In genomic region chr19:10237702-10238101, GRCh38 we compare ENCODE assay signal across 11 cellular contexts. TPM values are rescaled to one million over a fixed set of nuclear protein-coding genes. Genes with fewer than 3 reads are reported as not detected.
DNase-seq lines count a peak whose midpoint lies in the region; ATAC-seq and TF ChIP-seq lines count a peak whose summit lies in the region.
"Had no signal": no experiment of that assay in that cellular context is flagged by ENCODE, and none has a peak within 500 bp of the region (broad histone marks: within the 10 kb centered on the region; RNA-seq: fewer than 3 reads in every experiment).

No MANE protein-coding gene starts in this region.

- H3K27me3 Mint-ChIP-seq in type B pancreatic cell: no peaks in the 10 kb centered on the region

- DNase-seq in breast epithelium (ENCODE audit: low spot score in 2 of 2) (no peak), mammary epithelial cell (no peak), PC-3 (no peak), type B pancreatic cell (ENCODE audit: extremely low spot score, unreplicated experiment) (no peak), SJCRH30 (no peak), glomerular visceral epithelial cell (ENCODE audit: extremely low spot score) (no peak), brain microvascular endothelial cell (no peak)

- no peak for TF ChIP-seq POLR2A in breast epithelium (IDR thresholded peaks at IDR 0.05)

- no peaks in the 10 kb centered on the region for H3F3A ChIP-seq in PC-3 (ENCODE audit: low read length, unreplicated experiment)

- dilution Hi-C loops in mammary epithelial cell (cut with HindIII; ENCODE audit: low sequenced_read_pairs): loop anchor here (25.0 kb wide), 1 partner anchor 300 kb away; the partner anchor contains the start of gene OLFM2

- peaks cover 0 to 4% of the 10 kb centered on the region in 2 donors for H3K4me1 ChIP-seq in breast epithelium
- H3K4me1 ChIP-seq in mammary epithelial cell (ENCODE audit: insufficient read depth, low read length): no peaks in the 10 kb centered on the region
- peaks cover 22% of the 10 kb centered on the region for H3K4me1 ChIP-seq in PC-3 (ENCODE audit: insufficient read depth, low read length)
- peaks cover 4 to 23% (median 12%) of the 10 kb centered on the region in 4 donors for H3K4me1 ChIP-seq in liver (ENCODE audit: control insufficient read depth in 4 of 4, insufficient read depth in 4 of 4, low read length in 3 of 4)
- H3K4me1 ChIP-seq in SJCRH30: peaks cover 3% of the 10 kb centered on the region; the same call in 1 of the 2 replicates
- H3K4me1 ChIP-seq: uterus had no signal

- TF ChIP-seq RAD21 in liver (IDR thresholded peaks at IDR 0.05): no peak

- H3K9me2 ChIP-seq in PC-3 (replicated peaks; ENCODE audit: low read length): no peaks in the 10 kb centered on the region

- in situ Hi-C loops in mammary epithelial cell (cut with MboI; ENCODE audit: low sequenced_read_pairs in 2 of 2) (no loop called here), brain microvascular endothelial cell (cut with HindIII; ENCODE audit: low pct_ligation_motif_present, low sequenced_read_pairs) (no loop called here)

- H3K4me1 Mint-ChIP-seq in type B pancreatic cell (ENCODE audit: unreplicated experiment): peaks cover 12% of the 10 kb centered on the region

- ATAC-seq in PC-3: peak; percentile 14; the same call in 1 of the 2 replicates
- ATAC-seq: WTC11 had no signal

- H3K27ac Mint-ChIP-seq in type B pancreatic cell: peak overlapping the region; percentile 59
- H3K27ac Mint-ChIP-seq: WTC11 had no signal

- H3K79me2 ChIP-seq in mammary epithelial cell (ENCODE audit: insufficient read depth, low read length): no peaks in the 10 kb centered on the region
- no peaks in the 10 kb centered on the region for H3K79me2 ChIP-seq in PC-3 (ENCODE audit: low read length)

- H3K27ac ChIP-seq in breast epithelium (peak overlapping the region; percentile 42 to 82), mammary epithelial cell (ENCODE audit: insufficient read depth, low read depth, low read length) (no peak overlapping the region), PC-3 (ENCODE audit: low read length) (peak overlapping the region; percentile 14; the same call in 1 of the 2 replicates), liver (ENCODE audit: low read depth in 1 of 2, low read length in 2 of 2) (peak overlapping the region; percentile 66 to 85), SJCRH30 (no peak overlapping the region), brain microvascular endothelial cell (no peak overlapping the region)
- H3K27ac ChIP-seq: RWPE1 had no signal

- TF ChIP-seq CTCF in breast epithelium (IDR thresholded peaks at IDR 0.05) (no peak), mammary epithelial cell (conservative IDR thresholded peaks at IDR 0.05 in 1 of 2, IDR thresholded peaks at IDR 0.05 in 1 of 2; ENCODE audit: extremely low read depth in 1 of 2, insufficient read depth in 1 of 2, low read depth in 1 of 2, low read length in 2 of 2) (no peak), PC-3 (conservative IDR thresholded peaks at IDR 0.05; ENCODE audit: low read depth, low read length) (no peak), liver (IDR thresholded peaks at IDR 0.05; ENCODE audit: low read depth, low read length, missing input control) (no peak), type B pancreatic cell (conservative IDR thresholded peaks at IDR 0.05) (no peak), brain microvascular endothelial cell (IDR thresholded peaks at IDR 0.05; ENCODE audit: low read depth, low read length, missing control alignments) (no peak)

- BruUV-seq in mammary epithelial cell (replicated peaks; lab: Mats Ljungman, UMichigan) (no TSS peak), PC-3 (replicated peaks; lab: Mats Ljungman, UMichigan) (no TSS peak)

- H3K9ac ChIP-seq in mammary epithelial cell (ENCODE audit: insufficient read depth, low read length) (no peak overlapping the region), PC-3 (ENCODE audit: low read length) (no peak overlapping the region), liver (ENCODE audit: low read depth in 1 of 2, low read length in 2 of 2) (no peak overlapping the region)

- H3K36me3 Mint-ChIP-seq in type B pancreatic cell: no peaks in the 10 kb centered on the region
- H3K36me3 Mint-ChIP-seq: WTC11 had no signal

- H3K27me3 ChIP-seq in breast epithelium (no peaks in the 10 kb centered on the region), mammary epithelial cell (ENCODE audit: insufficient read depth, low read length) (no peaks in the 10 kb centered on the region), PC-3 (ENCODE audit: low read length) (no peaks in the 10 kb centered on the region), liver (ENCODE audit: control insufficient read depth in 4 of 4, insufficient read depth in 4 of 4, low read length in 3 of 4) (no peaks in the 10 kb centered on the region), SJCRH30 (no peaks in the 10 kb centered on the region), brain microvascular endothelial cell (replicated peaks) (no peaks in the 10 kb centered on the region)
- H3K27me3 ChIP-seq: uterus had no signal

- H3K9me3 ChIP-seq in breast epithelium (no peaks in the 10 kb centered on the region), mammary epithelial cell (replicated peaks; ENCODE audit: insufficient read depth, low read length) (no peaks in the 10 kb centered on the region), PC-3 (ENCODE audit: low read length) (no peaks in the 10 kb centered on the region), liver (ENCODE audit: control insufficient read depth in 4 of 4, low read length in 3 of 4) (no peaks in the 10 kb centered on the region), SJCRH30 (replicated peaks) (no peaks in the 10 kb centered on the region)
- H3K9me3 ChIP-seq: uterus had no signal

- H3K36me3 ChIP-seq in breast epithelium (no peaks in the 10 kb centered on the region), mammary epithelial cell (ENCODE audit: insufficient read depth, low read length) (no peaks in the 10 kb centered on the region), PC-3 (ENCODE audit: low read depth, low read length) (no peaks in the 10 kb centered on the region), liver (ENCODE audit: control insufficient read depth in 4 of 4, insufficient read depth in 3 of 4, low read depth in 1 of 4, low read length in 3 of 4) (no peaks in the 10 kb centered on the region), SJCRH30 (no peaks in the 10 kb centered on the region), brain microvascular endothelial cell (replicated peaks) (no peaks in the 10 kb centered on the region)
- H3K36me3 ChIP-seq: uterus had no signal

- WGBS in mammary epithelial cell (ENCODE audit: low coverage, missing lambda C conversion rate): 67% methylated on average over 3 of the region's 6 CpGs
- 84% methylated on average over 6 of the region's 6 CpGs for WGBS in liver

- H3K4me2 ChIP-seq in mammary epithelial cell (ENCODE audit: insufficient read depth, low read depth, low read length) (no peak overlapping the region), PC-3 (ENCODE audit: low read length) (no peak overlapping the region)

- no peak overlapping the region for H3K4me3 Mint-ChIP-seq in type B pancreatic cell
- H3K4me3 Mint-ChIP-seq: WTC11 had no signal

- H3K9me3 Mint-ChIP-seq in type B pancreatic cell: no peaks in the 10 kb centered on the region
- H3K9me3 Mint-ChIP-seq: WTC11 had no signal

- H3K4me3 ChIP-seq in breast epithelium: no peak overlapping the region
- no peak overlapping the region for H3K4me3 ChIP-seq in mammary epithelial cell (replicated peaks in 1 of 3; ENCODE audit: insufficient read depth in 1 of 3, low read depth in 2 of 3, low read length in 3 of 3)
- no peak overlapping the region for H3K4me3 ChIP-seq in PC-3 (ENCODE audit: low read length)
- H3K4me3 ChIP-seq in liver (ENCODE audit: low read depth in 1 of 3, low read length in 3 of 3): no peak overlapping the region
- no peak overlapping the region for H3K4me3 ChIP-seq in SJCRH30
- H3K4me3 ChIP-seq in brain microvascular endothelial cell (ENCODE audit: low read depth, low read length): no peak overlapping the region
- H3K4me3 ChIP-seq: uterus had no signal

- H4K20me1 ChIP-seq in mammary epithelial cell (ENCODE audit: insufficient read depth, low read length) (no peaks in the 10 kb centered on the region), PC-3 (ENCODE audit: low read length) (no peaks in the 10 kb centered on the region)

- CTCF ChIA-PET in mammary epithelial cell (lab: Charles Lee; ENCODE audit: low non-redundant PET) (no interaction called here), PC-3 (lab: Charles Lee) (interaction anchor here (0.6 to 1.3 kb wide), 3 partner anchors 12 to 229 kb away, joined by 3 to 9 read pairs (median 5); no protein-coding TSS in a partner anchor)

- intact Hi-C loops in breast epithelium (cut with DNase I; ENCODE audit: low total_unique reads): loop anchor here (10.0 kb wide), 1 partner anchor 123 kb away; the partner anchor contains the start of genes EIF3G and P2RY11
- intact Hi-C loops in mammary epithelial cell (cut with micrococcal nuclease): no loop called here
- intact Hi-C loops in PC-3 (cut with micrococcal nuclease): no loop called here

- POLR2A ChIA-PET in PC-3 (lab: Charles Lee; ENCODE audit: unreplicated experiment): no interaction called here

- H2AFZ ChIP-seq in mammary epithelial cell (ENCODE audit: low read depth, low read length): no peak overlapping the region
- H2AFZ ChIP-seq in PC-3 (ENCODE audit: low read length): no peak overlapping the region

RNA-seq across cellular contexts. Expression of gene S1PR2, which starts 6.6 kb away (rescaled TPM):
- total RNA-seq in breast epithelium (10 to 100 TPM in 2 of 3 donors, 1 to 10 TPM in 1; 6.1 to 18.4 (median 13.1) TPM), mammary epithelial cell (10 to 100 TPM in 1 of 2 donors, 1 to 10 TPM in 1; 5.6 to 15.3 TPM), PC-3 (2014; rRNA removed) (4.1 and 5.8 TPM in 2 replicates), liver (1 to 10 TPM; 2.6 to 4.8 TPM), type B pancreatic cell (ENCODE audit: low replicate concordance) (8.0 and 23.3 TPM in 2 replicates)
- polyA plus RNA-seq in mammary epithelial cell (2.9 TPM), liver (1 to 10 TPM; 1.2 to 4.0 TPM)
- polyA minus RNA-seq in mammary epithelial cell: 16.2 TPM
- 7.4 and 7.5 TPM in 2 replicates for total RNA-seq in SJCRH30 (2014; rRNA removed; shearing (Covaris generic))

RNA-seq across cellular contexts. Expression of gene MRPL4, which starts 14.3 kb away (rescaled TPM):
- total RNA-seq in breast epithelium: 10 to 100 TPM; 40.2 to 57.7 (median 52.7) TPM
- total RNA-seq in mammary epithelial cell: 10 to 100 TPM; 55.8 to 89.1 TPM
- 85.2 TPM for polyA plus RNA-seq in mammary epithelial cell
- polyA minus RNA-seq in mammary epithelial cell: 35.0 TPM
- 336 and 427 TPM in 2 replicates for total RNA-seq in PC-3 (2014; rRNA removed)
- total RNA-seq in liver: 10 to 100 TPM; 21.5 to 23.4 TPM
- polyA plus RNA-seq in liver: 10 to 100 TPM; 44.0 to 74.8 TPM
- 67.3 and 68.0 TPM in 2 replicates for total RNA-seq in type B pancreatic cell (ENCODE audit: low replicate concordance)
- 53.7 and 54.8 TPM in 2 replicates for total RNA-seq in SJCRH30 (2014; rRNA removed; shearing (Covaris generic))

RNA-seq across cellular contexts. Expression of gene ICAM1, which starts 33.2 kb away (rescaled TPM):
- 10 to 100 TPM; 20.6 to 52.2 (median 20.8) TPM for total RNA-seq in breast epithelium
- 10 to 100 TPM in 1 of 2 donors, 1 to 10 TPM in 1; 1.1 to 60.0 TPM for total RNA-seq in mammary epithelial cell
- 2.1 TPM for polyA plus RNA-seq in mammary epithelial cell
- polyA minus RNA-seq in mammary epithelial cell: 3.8 TPM
- 9.4 and 15.3 TPM in 2 replicates for total RNA-seq in PC-3 (2014; rRNA removed)
- 10 to 100 TPM; 20.5 to 26.3 TPM for total RNA-seq in liver
- polyA plus RNA-seq in liver: 10 to 100 TPM in 1 of 2 donors, 1 to 10 TPM in 1; 7.8 to 19.1 TPM
- 3.3 and 3.6 TPM in 2 replicates for total RNA-seq in type B pancreatic cell (ENCODE audit: low replicate concordance)
- total RNA-seq in SJCRH30 (2014; rRNA removed; shearing (Covaris generic)): 0.85 and 0.86 TPM in 2 replicates

RNA-seq across cellular contexts. Expression of gene DNMT1, which starts 42.9 kb away (rescaled TPM):
- total RNA-seq in breast epithelium (10 to 100 TPM; 30.6 to 55.1 (median 55.0) TPM), mammary epithelial cell (100 to 1,000 TPM in 1 of 2 donors, 10 to 100 TPM in 1; 23.0 to 139 TPM), PC-3 (2014; rRNA removed) (259 and 358 TPM in 2 replicates), liver (10 to 100 TPM; 19.7 to 47.1 TPM), type B pancreatic cell (ENCODE audit: low replicate concordance) (85.0 and 167 TPM in 2 replicates)
- polyA plus RNA-seq in mammary epithelial cell (53.3 TPM), liver (10 to 100 TPM in 1 of 2 donors, 1 to 10 TPM in 1; 8.7 to 20.3 TPM)
- 263 TPM for polyA minus RNA-seq in mammary epithelial cell
- total RNA-seq in SJCRH30 (2014; rRNA removed; shearing (Covaris generic)): 122 and 151 TPM in 2 replicates

RNA-seq across cellular contexts. Expression of gene ICAM4, which starts 49.1 kb away (rescaled TPM):
- total RNA-seq in breast epithelium: 1 to 10 TPM in 2 of 3 donors, not detected in 1; 1.1 to 1.6 TPM
- 1 to 10 TPM; 1.1 to 1.5 TPM for total RNA-seq in mammary epithelial cell
- polyA plus RNA-seq in mammary epithelial cell: 0.88 TPM
- polyA minus RNA-seq in mammary epithelial cell: not detected
- not detected in 2 replicates for total RNA-seq in PC-3 (2014; rRNA removed)
- 10 to 100 TPM in 1 of 2 donors, under 1 TPM in 1; 0.33 to 74.1 TPM for total RNA-seq in liver
- under 1 TPM in 1 of 2 donors, not detected in 1; 0.05 TPM for polyA plus RNA-seq in liver
- 2.8 and 5.3 TPM in 2 replicates for total RNA-seq in type B pancreatic cell (ENCODE audit: low replicate concordance)
- total RNA-seq in SJCRH30 (2014; rRNA removed; shearing (Covaris generic)): 1.7 and 2.8 TPM in 2 replicates

Comparison
In these comparisons a context has a peak if more than half of its experiments do, and no peak if none do; other contexts are left out.
1. H3K27ac ChIP-seq: peak in breast epithelium (2 of 2), PC-3 (single experiment) and liver (2 of 2); none in mammary epithelial cell (single experiment), SJCRH30 (single experiment) and brain microvascular endothelial cell (single experiment).